In genomic region chr17:42107597-42108576, GRCh38 we compare ENCODE assay signal across 8 cellular contexts. TPM values are rescaled to one million over a fixed set of nuclear protein-coding genes. Genes with fewer than 3 reads are reported as not detected.
DNase-seq lines count a peak whose midpoint lies in the region; ATAC-seq and TF ChIP-seq lines count a peak whose summit lies in the region.

No MANE protein-coding gene starts in this region.

- in situ Hi-C loops in GM13977 (cut with MboI; ENCODE audit: low pct_unique_long_range_greater_than_20kb, low sequenced_read_pairs, unreplicated experiment), result loop anchor here (10.0 to 25.0 kb wide), 2 partner anchors 143 to 371 kb away; partner anchors contain the start of genes CNP and HAP1

- no peak for TF ChIP-seq CTCF in GM13977 (IDR thresholded peaks at IDR 0.05; ENCODE audit: extremely low read depth, insufficient read depth, missing control alignments)

- ATAC-seq in HG02943 (IDR thresholded peaks at IDR 0.05; ENCODE audit: low read depth, unreplicated experiment), result peak; percentile 58

- peak; percentile 98 for DNase-seq in GM13977 (ENCODE audit: low spot score)
- DNase-seq in NCI-H2227 treated with DMSO at 0.1 percent for 48 hours (lab: John Stamatoyannopoulos, UW), result peak; percentile 90
- peak; percentile 84 to 88 for DNase-seq in activated CD4-positive, alpha-beta T cell treated with anti-CD3 and anti-CD28 coated beads, Interleukin-2, amount 50 U/mL, for 24 hours (ENCODE audit: low read depth in 1 of 2, low spot score in 1 of 2)
- peak; percentile 70 for DNase-seq in dermis blood vessel endothelial cell
- DNase-seq in middle frontal gyrus (ENCODE audit: extremely low spot score, low spot score), result peak; percentile 22
- DNase-seq in stimulated activated CD8-positive, alpha-beta memory T cell treated with anti-CD3 and anti-CD28 coated beads, Interleukin-4, amount 100 ng/mL, for 24 hours (ENCODE audit: low read depth), result peak; percentile 89
- no peak for DNase-seq in DMS53 treated with DMSO at 0.1 percent for 48 hours (lab: John Stamatoyannopoulos, UW; ENCODE audit: unreplicated experiment)

RNA-seq across cellular contexts. Expression of gene DHX58, which starts 4.6 kb away (rescaled TPM):
- total RNA-seq in dermis blood vessel endothelial cell, result 6.9 and 10.6 TPM in 2 replicates

RNA-seq across cellular contexts. Expression of gene ZNF385C, which starts 9.6 kb away (rescaled TPM):
- not detected in 2 replicates for total RNA-seq in dermis blood vessel endothelial cell

RNA-seq across cellular contexts. Expression of gene KAT2A, which starts 13.3 kb away (rescaled TPM):
- 10.2 and 15.4 TPM in 2 replicates for total RNA-seq in dermis blood vessel endothelial cell

RNA-seq across cellular contexts. Expression of gene HSPB9, which starts 14.7 kb away (rescaled TPM):
- 0.17 TPM in 1 of 2 replicates, not detected in the other for total RNA-seq in dermis blood vessel endothelial cell

RNA-seq across cellular contexts. Expression of gene RAB5C, which starts 46.9 kb away (rescaled TPM):
- total RNA-seq in dermis blood vessel endothelial cell, result 82.2 and 136 TPM in 2 replicates
